ENCODE assay signal across 20 cellular contexts in the genomic region with DNA sequence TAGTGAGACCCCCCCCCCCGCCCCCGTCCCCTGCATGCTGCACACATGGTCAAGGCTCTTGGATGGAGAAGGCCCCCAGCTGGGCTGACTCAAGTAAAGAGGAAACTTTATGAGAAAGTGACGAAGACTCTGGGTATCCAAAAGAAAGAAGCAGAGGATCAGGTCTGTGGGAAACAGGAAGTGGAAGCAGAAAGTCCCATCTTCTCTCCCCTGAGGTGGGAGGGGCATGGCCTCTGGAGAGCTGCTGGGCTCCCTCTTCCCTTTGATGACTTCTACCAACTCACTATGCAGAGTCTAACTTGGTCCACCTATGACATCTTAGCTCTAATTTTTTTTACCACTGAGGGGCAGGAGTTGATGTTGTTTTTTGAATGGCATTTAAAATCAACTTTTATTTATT. TPM values are rescaled to one million over a fixed set of nuclear protein-coding genes. Genes with fewer than 3 reads are reported as not detected.
DNase-seq lines count a peak whose midpoint lies in the region; ATAC-seq, FAIRE-seq and TF ChIP-seq lines count a peak whose summit lies in the region.
"Had no signal": no experiment of that assay in that cellular context is flagged by ENCODE, and none has a peak within 500 bp of the region (broad histone marks: within the 10 kb centered on the region; RNA-seq: fewer than 3 reads in every experiment).

No MANE protein-coding gene starts in this region.

- in situ Hi-C loops in K562 (cut with MboI), result no loop called here

- BruUV-seq in K562 (replicated peaks; lab: Mats Ljungman, UMichigan), result no TSS peak

- no peaks in the 10 kb centered on the region for H3K9me3 ChIP-seq in DND-41 (ENCODE audit: insufficient read depth, low read length, severe bottlenecking)
- H3K9me3 ChIP-seq in K562 (replicated peaks; ENCODE audit: control insufficient read depth, insufficient read depth, low read depth, low read length), result no peaks in the 10 kb centered on the region
- H3K9me3 ChIP-seq: heart right ventricle, psoas muscle had no signal

- no peaks in the 10 kb centered on the region for H3K9me1 ChIP-seq in K562 (ENCODE audit: control insufficient read depth, insufficient read depth, low read length)

- FAIRE-seq in GM12891 (lab: Jason Lieb, UNC) (no peak), K562 (lab: Jason Lieb, UNC) (no peak)

- POLR2A ChIA-PET in K562 (lab: Yijun Ruan, JAX), result interaction anchor here (0.6 to 0.8 kb wide), 2 partner anchors 14 to 440 kb away, joined by 3 read pairs; no protein-coding TSS in a partner anchor

- DNase-seq in DND-41, result peak; percentile 9
- DNase-seq in GM12891 (ENCODE audit: insufficient read length, low spot score), result no peak
- DNase-seq in NCI-H69 (lab: John Stamatoyannopoulos, UW), result peak; percentile 10
- peak in 2 of 4 experiments; percentile 23 to 36 for DNase-seq in K562 (ENCODE audit: extremely low read depth in 1 of 4, low spot score in 3 of 4)
- DNase-seq in AML-193 (lab: John Stamatoyannopoulos, UW), result no peak
- no peak for DNase-seq in RPMI8226
- DNase-seq: activated CD4-positive, alpha-beta T cell treated with anti-CD3 and anti-CD28 coated beads for 1 hour; CD8-positive, alpha-beta T cell; DMS153; effector CD8-positive, alpha-beta T cell; erythroblast; heart right ventricle; mesenchymal stem cell; NCI-H1092; NCI-H187 treated with DMSO at 0.1 percent for 48 hours; NCI-H526 treated with DMSO at 0.1 percent for 48 hours; psoas muscle; stimulated activated CD8-positive, alpha-beta memory T cell treated with anti-CD3 and anti-CD28 coated beads, Interleukin-4, amount 100 ng/mL, for 48 hours had no signal

- H4K20me1 ChIP-seq in DND-41 (ENCODE audit: insufficient read depth, low read length), result no peaks in the 10 kb centered on the region
- H4K20me1 ChIP-seq in K562 (replicated peaks; ENCODE audit: control insufficient read depth, insufficient read depth, low read length), result no peaks in the 10 kb centered on the region; the same call in 1 of the 2 replicates

- 81% methylated on average over 3 of the region's 3 CpGs for WGBS in K562 (ENCODE audit: insufficient coverage, low coverage, missing lambda C conversion rate)

- ATAC-seq in DND-41 (ENCODE audit: insufficient read depth, low read depth) (peak; percentile 35; the same call in 1 of the 3 replicates), K562 (no peak), HG02870 (IDR thresholded peaks at IDR 0.05; ENCODE audit: unreplicated experiment) (no peak), HG02970 (IDR thresholded peaks at IDR 0.05; ENCODE audit: low FRiP score, unreplicated experiment) (no peak)
- ATAC-seq: CD8-positive, alpha-beta T cell; heart right ventricle; psoas muscle had no signal

- H3K4me3 ChIP-seq in DND-41 (ENCODE audit: low read depth in 1 of 2, low read length in 2 of 2), result no peak overlapping the region
- no peak overlapping the region for H3K4me3 ChIP-seq in K562
- H3K4me3 ChIP-seq: heart right ventricle, psoas muscle had no signal

- intact Hi-C loops in K562 (cut with micrococcal nuclease), result no loop called here

- no peak for TF ChIP-seq RAD21 in K562 (CRISPR knock-in tag; conservative IDR thresholded peaks at IDR 0.05 in 1 of 2, IDR thresholded peaks at IDR 0.05 in 1 of 2)

- TF ChIP-seq POLR2A in GM12891 (IDR thresholded peaks at IDR 0.05; ENCODE audit: low read depth, low read length) (no peak), K562 (conservative IDR thresholded peaks at IDR 0.05) (no peak)

- H2AFZ ChIP-seq in DND-41 (ENCODE audit: low read depth, low read length) (no peak overlapping the region), K562 (ENCODE audit: low read depth, low read length) (no peak overlapping the region)

- H3K36me3 ChIP-seq in DND-41 (ENCODE audit: insufficient read depth, low read length), result no peaks in the 10 kb centered on the region
- peaks cover 11% of the 10 kb centered on the region; the same call in 2 of the 3 replicates for H3K36me3 ChIP-seq in K562 (ENCODE audit: control insufficient read depth, insufficient read depth, low read length)

- H3K4me1 ChIP-seq in DND-41 (ENCODE audit: insufficient read depth, low read length) (no peaks in the 10 kb centered on the region), K562 (replicated peaks in 1 of 2; ENCODE audit: control insufficient read depth in 2 of 2, insufficient read depth in 2 of 2, low read length in 2 of 2) (peaks cover 18 to 20% of the 10 kb centered on the region in 2 experiments)

- TF ChIP-seq EP300 in K562 (IDR thresholded peaks at IDR 0.05; ENCODE audit: low read length), result no peak

- H3K9ac ChIP-seq in DND-41 (ENCODE audit: low read depth, low read length), result no peak overlapping the region
- no peak overlapping the region for H3K9ac ChIP-seq in K562 (ENCODE audit: insufficient read depth in 1 of 2, low read depth in 2 of 2, low read length in 2 of 2)

- no peaks in the 10 kb centered on the region for H3K27me3 ChIP-seq in DND-41 (ENCODE audit: insufficient read depth, low read length, poor library complexity)
- H3K27me3 ChIP-seq in K562 (ENCODE audit: control insufficient read depth in 2 of 2, insufficient read depth in 2 of 2, low read length in 2 of 2), result no peaks in the 10 kb centered on the region
- H3K27me3 ChIP-seq: heart right ventricle had no signal

- no peak for TF ChIP-seq CTCF in DND-41 (IDR thresholded peaks at IDR 0.05; ENCODE audit: borderline replicate concordance, extremely low read depth, low read length, poor library complexity, severe bottlenecking)
- no peak for TF ChIP-seq CTCF in K562 (IDR thresholded peaks at IDR 0.05 in 2 of 3, conservative IDR thresholded peaks at IDR 0.05 in 1 of 3; ENCODE audit: insufficient read depth in 2 of 3, low read depth in 1 of 3, low read length in 3 of 3)

- H3K79me2 ChIP-seq in DND-41 (ENCODE audit: insufficient read depth, low read length), result no peaks in the 10 kb centered on the region
- H3K79me2 ChIP-seq in K562 (ENCODE audit: control insufficient read depth, insufficient read depth, low read length), result no peaks in the 10 kb centered on the region

- no peak overlapping the region for H3K27ac ChIP-seq in DND-41 (ENCODE audit: low read length)
- H3K27ac ChIP-seq in K562 (ENCODE audit: extremely low read depth, low read depth, low read length), result no peak overlapping the region
- H3K27ac ChIP-seq: heart right ventricle, psoas muscle had no signal

- CTCF ChIA-PET in K562 (lab: Yijun Ruan, JAX; ENCODE audit: low intra/inter-chr PET ratio), result no interaction called here

- H3K4me2 ChIP-seq in DND-41 (ENCODE audit: insufficient read depth, low read length) (no peak overlapping the region), K562 (ENCODE audit: insufficient read depth, low read length) (no peak overlapping the region)

TF ChIP-seq in GM12891, 5 proteins besides CTCF, POLR2A, EP300 and RAD21:
- peak; percentile 72 for TF ChIP-seq SPI1 (IDR thresholded peaks at IDR 0.05; ENCODE audit: low read depth, low read length)
- no peak for TF ChIP-seq PAX5 (IDR thresholded peaks at IDR 0.05; ENCODE audit: insufficient read depth, low read length, severe bottlenecking)

TF ChIP-seq in K562, 482 proteins besides CTCF, POLR2A, EP300 and RAD21 (continues in another document):
- no peak for TF ChIP-seq PURB (CRISPR knock-in tag; IDR thresholded peaks at IDR 0.05; ENCODE audit: low read depth)
- peak in 1 of 2 experiments; percentile 37; a peak in 1 of 4 replicates for TF ChIP-seq MAZ (CRISPR knock-in tag; conservative IDR thresholded peaks at IDR 0.05 in 1 of 2, IDR thresholded peaks at IDR 0.05 in 1 of 2)
- TF ChIP-seq SPI1 (IDR thresholded peaks at IDR 0.05; ENCODE audit: borderline replicate concordance, low read depth, low read length), result peak; percentile 96

RNA-seq across cellular contexts. Expression of a gene that starts 42.7 kb away (rescaled TPM):
- 1.9 TPM for polyA plus RNA-seq in GM12891 (2012; ENCODE audit: low read depth, missing spikeins)
- total RNA-seq in K562 (2011; cell fraction: chromatin; rRNA removed; ENCODE audit: low replicate concordance), result 14.8 and 38.6 TPM in 2 replicates
- 8.2 and 11.1 TPM in 2 replicates for total RNA-seq in K562 (2011; cell fraction: nucleolus; rRNA removed)
- total RNA-seq in K562 (2011; cell fraction: nucleoplasm; rRNA removed), result 15.6 and 18.7 TPM in 2 replicates
- total RNA-seq in K562 (2014; rRNA removed) (15.8 and 18.8 TPM in 2 replicates), K562 (2014; rRNA removed; fragmentation: Illumina TruSeq; extraction: Trizol) (31.4 and 37.5 TPM in 2 replicates), K562 (2015; rRNA removed; fragmentation: Illumina TruSeq; extraction: Trizol) (29.3 and 30.6 TPM in 2 replicates), K562 (2021) (18.9 and 19.4 TPM in 2 replicates)
- polyA plus RNA-seq in K562 (2011; rRNA removed) (22.9 and 33.0 TPM in 2 replicates), K562 (2014; fragmentation: Illumina TruSeq; extraction: Trizol) (21.6 and 25.3 TPM in 2 replicates), K562 (2014; fragmentation: Nextera tagmentation; extraction: Ambion mirVana) (10 to 100 TPM; 19.4 to 26.8 TPM), K562 (2014; rRNA removed) (19.6 and 25.5 TPM in 2 replicates)
- 7.5 and 14.3 TPM in 2 replicates for polyA plus RNA-seq in K562 (2011; cell fraction: cytosol; rRNA removed)
- 15.2 and 19.7 TPM in 2 replicates for polyA plus RNA-seq in K562 (2011; cell fraction: nucleus; rRNA removed)
- polyA plus RNA-seq in K562 (2012), result 11.8 and 14.2 TPM in 2 replicates
- 23.7 and 24.4 TPM in 2 replicates for polyA minus RNA-seq in K562 (2011; rRNA and poly(A)+ RNA removed)
- polyA minus RNA-seq in K562 (2011; cell fraction: cytosol; rRNA and poly(A)+ RNA removed), result 6.8 and 10.7 TPM in 2 replicates
- polyA minus RNA-seq in K562 (2011; cell fraction: nucleus; rRNA and poly(A)+ RNA removed), result 10.4 and 18.0 TPM in 2 replicates

RNA-seq across cellular contexts. Expression of a gene that starts 56.2 kb away (rescaled TPM):
- 145 TPM for polyA plus RNA-seq in GM12891 (2012; ENCODE audit: low read depth, missing spikeins)
- total RNA-seq in K562 (2011; cell fraction: chromatin; rRNA removed; ENCODE audit: low replicate concordance), result 139 and 225 TPM in 2 replicates
- 160 and 161 TPM in 2 replicates for total RNA-seq in K562 (2011; cell fraction: nucleolus; rRNA removed)
- total RNA-seq in K562 (2011; cell fraction: nucleoplasm; rRNA removed), result 144 and 147 TPM in 2 replicates
- total RNA-seq in K562 (2014; rRNA removed), result 300 and 416 TPM in 2 replicates
- total RNA-seq in K562 (2014; rRNA removed; fragmentation: Illumina TruSeq; extraction: Trizol), result 187 and 203 TPM in 2 replicates
- 216 and 225 TPM in 2 replicates for total RNA-seq in K562 (2015; rRNA removed; fragmentation: Illumina TruSeq; extraction: Trizol)
- 245 and 279 TPM in 2 replicates for total RNA-seq in K562 (2021)
- 250 and 286 TPM in 2 replicates for polyA plus RNA-seq in K562 (2011; rRNA removed)
- 274 and 360 TPM in 2 replicates for polyA plus RNA-seq in K562 (2011; cell fraction: cytosol; rRNA removed)
- polyA plus RNA-seq in K562 (2011; cell fraction: nucleus; rRNA removed), result 178 and 198 TPM in 2 replicates
- polyA plus RNA-seq in K562 (2012), result 145 and 231 TPM in 2 replicates
- 262 and 306 TPM in 2 replicates for polyA plus RNA-seq in K562 (2014; fragmentation: Illumina TruSeq; extraction: Trizol)
- 100 to 1,000 TPM; 121 to 211 TPM for polyA plus RNA-seq in K562 (2014; fragmentation: Nextera tagmentation; extraction: Ambion mirVana)
- polyA plus RNA-seq in K562 (2014; rRNA removed), result 272 and 273 TPM in 2 replicates
- polyA minus RNA-seq in K562 (2011; rRNA and poly(A)+ RNA removed), result 294 and 321 TPM in 2 replicates
- 158 and 169 TPM in 2 replicates for polyA minus RNA-seq in K562 (2011; cell fraction: cytosol; rRNA and poly(A)+ RNA removed)
- 96.9 and 122 TPM in 2 replicates for polyA minus RNA-seq in K562 (2011; cell fraction: nucleus; rRNA and poly(A)+ RNA removed)

Comparison
In these comparisons a context has a peak if more than half of its experiments do, and no peak if none do; other contexts are left out.
1. DNase-seq: peak in DND-41 (single experiment) and NCI-H69 (single experiment); none in GM12891 (single experiment), AML-193 (0 of 2) and RPMI8226 (single experiment).